Comparison of ENCODE assay signal across 17 cellular contexts in genomic region chr11:130054966-130055365, GRCh38. TPM values are rescaled to one million over a fixed set of nuclear protein-coding genes. Genes with fewer than 3 reads are reported as not detected.
DNase-seq lines count a peak whose midpoint lies in the region; ATAC-seq and TF ChIP-seq lines count a peak whose summit lies in the region.
"Had no signal": no experiment of that assay in that cellular context is flagged by ENCODE, and none has a peak within 500 bp of the region (broad histone marks: within the 10 kb centered on the region; RNA-seq: fewer than 3 reads in every experiment).

No MANE protein-coding gene starts in this region.

- no peak overlapping the region for H3K4me3 Mint-ChIP-seq in natural killer cell treated with Interleukin-12 subunit alpha and Interleukin-12 subunit beta and Interleukin-15 and Interleukin-18, amount 100 ng/mL, for 72 hours
- H3K4me3 Mint-ChIP-seq: B cell; CD4-positive, alpha-beta T cell had no signal

- H3K9me3 ChIP-seq in GM23248 (ENCODE audit: low read depth) (no peaks in the 10 kb centered on the region), mesenchymal stem cell (ENCODE audit: control insufficient read depth, low read length) (no peaks in the 10 kb centered on the region)
- H3K9me3 ChIP-seq: HAP-1 had no signal

- H3K23ac ChIP-seq in mesenchymal stem cell (ENCODE audit: low read length in 2 of 2): no peak overlapping the region

- no peak overlapping the region for H3K4ac ChIP-seq in mesenchymal stem cell (ENCODE audit: low read depth in 1 of 2, low read length in 2 of 2)

- no peaks in the 10 kb centered on the region for H4K20me1 ChIP-seq in GM23248 (ENCODE audit: insufficient read depth)

- no peaks in the 10 kb centered on the region for H3K9me2 ChIP-seq in GM23248 (ENCODE audit: insufficient read depth)

- TF ChIP-seq CTCF in choroid plexus epithelial cell (conservative IDR thresholded peaks at IDR 0.05; ENCODE audit: low read depth, low read length): no peak

- H2BK12ac ChIP-seq in mesenchymal stem cell (ENCODE audit: low read length in 2 of 2): no peak overlapping the region

- no peak overlapping the region for H4K91ac ChIP-seq in mesenchymal stem cell (ENCODE audit: low read length)

- H3K36me3 ChIP-seq in GM23248 (ENCODE audit: low read depth) (no peaks in the 10 kb centered on the region), mesenchymal stem cell (ENCODE audit: control insufficient read depth in 1 of 2, insufficient read depth in 2 of 2, low read depth in 1 of 2, low read length in 2 of 2) (no peaks in the 10 kb centered on the region)
- H3K36me3 ChIP-seq: HAP-1 had no signal

- no peak overlapping the region for H2AK5ac ChIP-seq in mesenchymal stem cell (ENCODE audit: low read length, severe bottlenecking)

- H3K4me2 ChIP-seq in GM23248 (ENCODE audit: unreplicated experiment) (peak overlapping the region; percentile 56), mesenchymal stem cell (ENCODE audit: low read length, poor library complexity, severe bottlenecking) (no peak overlapping the region)

- H3K27me3 ChIP-seq in GM23248 (replicated peaks; ENCODE audit: insufficient read depth) (no peaks in the 10 kb centered on the region; the same call in 1 of the 2 replicates), mesenchymal stem cell (ENCODE audit: control insufficient read depth in 1 of 2, insufficient read depth in 1 of 2, low read length in 2 of 2) (no peaks in the 10 kb centered on the region)

- H2AFZ ChIP-seq in GM23248 (no peak overlapping the region), mesenchymal stem cell (ENCODE audit: low read depth, low read length) (no peak overlapping the region)

- no peak overlapping the region for H2BK15ac ChIP-seq in mesenchymal stem cell (ENCODE audit: low read depth, poor library complexity, severe bottlenecking)

- H3K18ac ChIP-seq in mesenchymal stem cell (ENCODE audit: low read depth in 1 of 2, low read length in 2 of 2): no peak overlapping the region

- H3K4me1 ChIP-seq in GM23248 (ENCODE audit: insufficient read depth) (peaks cover 29% of the 10 kb centered on the region), mesenchymal stem cell (ENCODE audit: control insufficient read depth, insufficient read depth, low read depth, low read length) (peaks cover 2% of the 10 kb centered on the region)
- H3K4me1 ChIP-seq: HAP-1 had no signal

- H3K9ac ChIP-seq in GM23248 (no peak overlapping the region), mesenchymal stem cell (ENCODE audit: low read length) (peak overlapping the region; percentile 56)

- H3K14ac ChIP-seq in mesenchymal stem cell (ENCODE audit: low read length in 2 of 2): no peak overlapping the region

- no peak for ATAC-seq in natural killer cell treated with Interleukin-12 subunit alpha and Interleukin-12 subunit beta and Interleukin-15 and Interleukin-18, amount 100 ng/mL, for 72 hours
- ATAC-seq: HepG2 had no signal

- WGBS in GM23248 (ENCODE audit: low coverage in 1 of 2, low lambda C conversion rate in 2 of 2, missing lambda C conversion rate in 2 of 2), 2 experiments: 19 to 27% methylated on average over 2 of the region's 2 CpGs
- 56% methylated on average over 1 of the region's 2 CpGs for WGBS in mesenchymal stem cell

- peaks cover 44% of the 10 kb centered on the region for H3F3A ChIP-seq in GM23248 (ENCODE audit: insufficient read depth)

- H3K9me3 Mint-ChIP-seq in natural killer cell treated with Interleukin-12 subunit alpha and Interleukin-12 subunit beta and Interleukin-15 and Interleukin-18, amount 100 ng/mL, for 72 hours: no peaks in the 10 kb centered on the region
- H3K9me3 Mint-ChIP-seq: CD4-positive, alpha-beta T cell; HFFc6 had no signal

- peaks cover 11 to 12% of the 10 kb centered on the region in 2 donors for H3K27me3 Mint-ChIP-seq in natural killer cell treated with Interleukin-12 subunit alpha and Interleukin-12 subunit beta and Interleukin-15 and Interleukin-18, amount 100 ng/mL, for 72 hours

- H3K4me3 ChIP-seq in GM23248 (no peak overlapping the region), choroid plexus epithelial cell (ENCODE audit: low read depth, low read length) (no peak overlapping the region), mesenchymal stem cell (ENCODE audit: insufficient read depth in 1 of 2, low read depth in 1 of 2, low read length in 2 of 2) (no peak overlapping the region)
- H3K4me3 ChIP-seq: HAP-1 had no signal

- in situ Hi-C loops in GM23248 (cut with MboI): no loop called here

- no peak overlapping the region for H4K8ac ChIP-seq in mesenchymal stem cell (ENCODE audit: low read length)

- H3K4me1 Mint-ChIP-seq in natural killer cell treated with Interleukin-12 subunit alpha and Interleukin-12 subunit beta and Interleukin-15 and Interleukin-18, amount 100 ng/mL, for 72 hours (ENCODE audit: low read depth in 2 of 2): no peaks in the 10 kb centered on the region
- H3K4me1 Mint-ChIP-seq: B cell had no signal

- no peaks in the 10 kb centered on the region for H3K79me1 ChIP-seq in mesenchymal stem cell (replicated peaks; ENCODE audit: low read length, poor library complexity, severe bottlenecking)

- DNase-seq in GM23248 (no peak), choroid plexus epithelial cell (ENCODE audit: low read depth) (peak; percentile 18), mesenchymal stem cell (no peak), kidney glomerular epithelial cell (lab: John Stamatoyannopoulos, UW) (no peak), glomerular visceral epithelial cell (ENCODE audit: extremely low spot score) (no peak)
- no peak for DNase-seq in natural killer cell treated with Interleukin-12 subunit alpha and Interleukin-12 subunit beta and Interleukin-15 and Interleukin-18, amount 100 ng/mL, for 72 hours (ENCODE audit: low spot score)
- no peak for DNase-seq in effector CD8-positive, alpha-beta T cell (lab: John Stamatoyannopoulos, UW)
- DNase-seq: ACHN; C1 segment of cervical spinal cord; CD4-positive, alpha-beta T cell; DMS79 treated with DMSO at 0.1 percent for 48 hours; GDM1 had no signal

- no peaks in the 10 kb centered on the region for H3K36me3 Mint-ChIP-seq in natural killer cell treated with Interleukin-12 subunit alpha and Interleukin-12 subunit beta and Interleukin-15 and Interleukin-18, amount 100 ng/mL, for 72 hours

- H3K27ac ChIP-seq in GM23248: no peak overlapping the region
- peak overlapping the region; percentile 40 for H3K27ac ChIP-seq in angular gyrus (ENCODE audit: low read depth, low read length)
- H3K27ac ChIP-seq in mesenchymal stem cell (ENCODE audit: low read length, poor library complexity, severe bottlenecking): no peak overlapping the region

- no peak overlapping the region for H2BK5ac ChIP-seq in mesenchymal stem cell (ENCODE audit: low read depth, low read length, poor library complexity, severe bottlenecking)

- H2BK120ac ChIP-seq in mesenchymal stem cell (ENCODE audit: low read depth, low read length): no peak overlapping the region

- H3K27ac Mint-ChIP-seq in natural killer cell treated with Interleukin-12 subunit alpha and Interleukin-12 subunit beta and Interleukin-15 and Interleukin-18, amount 100 ng/mL, for 72 hours: no peak overlapping the region
- H3K27ac Mint-ChIP-seq: B cell; CD4-positive, alpha-beta T cell; HFFc6 had no signal

- H3K79me2 ChIP-seq in GM23248 (ENCODE audit: insufficient read depth): no peaks in the 10 kb centered on the region

RNA-seq across cellular contexts. Expression of gene APLP2, which starts 14.7 kb away (rescaled TPM):
- 390 and 457 TPM in 2 replicates for total RNA-seq in GM23248 (2014; rRNA removed; shearing (Covaris generic))
- 366 and 377 TPM in 2 replicates for polyA plus RNA-seq in GM23248 (2016; fragmentation: Nextera tagmentation; extraction: Ambion mirVana)
- polyA plus RNA-seq in mesenchymal stem cell (2013, experiment 1 of 2): 120 TPM
- 123 TPM for polyA plus RNA-seq in mesenchymal stem cell (2013, experiment 2 of 2)
- total RNA-seq in natural killer cell treated with Interleukin-12 subunit alpha and Interleukin-12 subunit beta and Interleukin-15 and Interleukin-18, amount 100 ng/mL, for 72 hours: 10 to 100 TPM; 37.9 to 56.2 TPM

RNA-seq across cellular contexts. Expression of gene PRDM10, which starts 52.3 kb away (rescaled TPM):
- total RNA-seq in GM23248 (2014; rRNA removed; shearing (Covaris generic)): 4.6 and 5.7 TPM in 2 replicates
- 2.9 TPM in 2 replicates for polyA plus RNA-seq in GM23248 (2016; fragmentation: Nextera tagmentation; extraction: Ambion mirVana)
- 3.5 TPM for polyA plus RNA-seq in mesenchymal stem cell (2013, experiment 1 of 2)
- 3.2 TPM for polyA plus RNA-seq in mesenchymal stem cell (2013, experiment 2 of 2)
- total RNA-seq in natural killer cell treated with Interleukin-12 subunit alpha and Interleukin-12 subunit beta and Interleukin-15 and Interleukin-18, amount 100 ng/mL, for 72 hours: 10 to 100 TPM; 14.6 to 18.7 TPM
